9 cellular contexts compared by ENCODE assay signal in genomic region chr2:105873721-105874120, GRCh38.
A peak's percentile ranks its signal among the peaks of the same experiment; 100 is the strongest.
DNase-seq lines count a peak whose midpoint lies in the region; ATAC-seq and TF ChIP-seq lines count a peak whose summit lies in the region.
"Had no signal": no experiment of that assay in that cellular context is flagged by ENCODE, and none has a peak within 500 bp of the region (broad histone marks: within the 10 kb centered on the region; RNA-seq: fewer than 3 reads in every experiment).

No MANE protein-coding gene starts in this region.

- H3K4me1 Mint-ChIP-seq in activated T-helper 17 cell treated with anti-CD3 and anti-CD28 coated beads, Interleukin-2, amount 50 U/mL, for 72 hours, result peaks cover 76% of the 10 kb centered on the region
- H3K4me1 Mint-ChIP-seq in endothelial cell (ENCODE audit: unreplicated experiment), result peaks cover 36% of the 10 kb centered on the region
- peaks cover 44% of the 10 kb centered on the region for H3K4me1 Mint-ChIP-seq in type B pancreatic cell (ENCODE audit: unreplicated experiment)

- H3K4me3 Mint-ChIP-seq in activated T-helper 17 cell treated with anti-CD3 and anti-CD28 coated beads, Interleukin-2, amount 50 U/mL, for 72 hours, result peak overlapping the region; percentile 68
- H3K4me3 Mint-ChIP-seq in endothelial cell (ENCODE audit: unreplicated experiment) (no peak overlapping the region), type B pancreatic cell (no peak overlapping the region)

- H3K27me3 ChIP-seq in GM06990 (replicated peaks; ENCODE audit: control insufficient read depth, insufficient read depth, low read length), result no peaks in the 10 kb centered on the region
- no peaks in the 10 kb centered on the region for H3K27me3 ChIP-seq in HUES48 (ENCODE audit: control insufficient read depth, insufficient read depth, low read length)
- no peaks in the 10 kb centered on the region for H3K27me3 ChIP-seq in Peyer's patch
- H3K27me3 ChIP-seq: neutrophil had no signal

- H3K4me1 ChIP-seq in HUES48 (ENCODE audit: control insufficient read depth, insufficient read depth, low read length) (peaks cover 8% of the 10 kb centered on the region), Peyer's patch (peaks cover 0 to 39% (median 8%) of the 10 kb centered on the region in 4 donors)

- ATAC-seq in GM21619 (IDR thresholded peaks at IDR 0.05; ENCODE audit: unreplicated experiment), result peak; percentile 88
- ATAC-seq in activated T-helper 17 cell treated with anti-CD3 and anti-CD28 coated beads, Interleukin-2, amount 50 U/mL, for 72 hours (replicated peaks), result peak; percentile 95

- H3K4me3 ChIP-seq in GM06990 (replicated peaks; ENCODE audit: low read depth, low read length) (no peak overlapping the region), HUES48 (ENCODE audit: low read depth, low read length) (no peak overlapping the region), Peyer's patch (no peak overlapping the region)

- no peaks in the 10 kb centered on the region for H3K9me3 Mint-ChIP-seq in activated T-helper 17 cell treated with anti-CD3 and anti-CD28 coated beads, Interleukin-2, amount 50 U/mL, for 72 hours
- no peaks in the 10 kb centered on the region for H3K9me3 Mint-ChIP-seq in endothelial cell (ENCODE audit: unreplicated experiment)
- no peaks in the 10 kb centered on the region for H3K9me3 Mint-ChIP-seq in type B pancreatic cell

- H3K9me3 ChIP-seq in HUES48 (ENCODE audit: control insufficient read depth, insufficient read depth, low read length), result no peaks in the 10 kb centered on the region
- no peaks in the 10 kb centered on the region for H3K9me3 ChIP-seq in Peyer's patch
- H3K9me3 ChIP-seq: neutrophil had no signal

- H3K36me3 Mint-ChIP-seq in activated T-helper 17 cell treated with anti-CD3 and anti-CD28 coated beads, Interleukin-2, amount 50 U/mL, for 72 hours (ENCODE audit: low read depth), result peaks cover 97% of the 10 kb centered on the region
- H3K36me3 Mint-ChIP-seq in endothelial cell (ENCODE audit: low read depth, unreplicated experiment) (peaks cover 18% of the 10 kb centered on the region), type B pancreatic cell (peaks cover 39% of the 10 kb centered on the region)

- H3K9ac ChIP-seq in HUES48 (ENCODE audit: low read depth, low read length), result no peak overlapping the region

- TF ChIP-seq CTCF in GM06990 (IDR thresholded peaks at IDR 0.05; ENCODE audit: insufficient read depth, low read length, poor library complexity, severe bottlenecking), result no peak
- no peak for TF ChIP-seq CTCF in endothelial cell (IDR thresholded peaks at IDR 0.05; ENCODE audit: unreplicated experiment)
- TF ChIP-seq CTCF in Peyer's patch (IDR thresholded peaks at IDR 0.05), result no peak
- no peak for TF ChIP-seq CTCF in type B pancreatic cell (conservative IDR thresholded peaks at IDR 0.05)

- peaks cover 4% of the 10 kb centered on the region for H3K36me3 ChIP-seq in GM06990 (ENCODE audit: control insufficient read depth, insufficient read depth, low read length)
- H3K36me3 ChIP-seq in HUES48 (ENCODE audit: control insufficient read depth, insufficient read depth, low read length), result no peaks in the 10 kb centered on the region
- no peaks in the 10 kb centered on the region for H3K36me3 ChIP-seq in Peyer's patch

- H3K27me3 Mint-ChIP-seq in activated T-helper 17 cell treated with anti-CD3 and anti-CD28 coated beads, Interleukin-2, amount 50 U/mL, for 72 hours, result no peaks in the 10 kb centered on the region
- peaks cover 13% of the 10 kb centered on the region for H3K27me3 Mint-ChIP-seq in endothelial cell (ENCODE audit: unreplicated experiment)
- no peaks in the 10 kb centered on the region for H3K27me3 Mint-ChIP-seq in type B pancreatic cell

- peak overlapping the region; percentile 63 for H3K27ac ChIP-seq in HUES48 (ENCODE audit: low read depth, low read length)
- no peak overlapping the region for H3K27ac ChIP-seq in Peyer's patch
- H3K27ac ChIP-seq: neutrophil had no signal

- TF ChIP-seq POLR2A in Peyer's patch (IDR thresholded peaks at IDR 0.05), result no peak

- DNase-seq in GM06990 (ENCODE audit: extremely low read depth, insufficient read length), result peak; percentile 76
- peak; percentile 65 for DNase-seq in mesenteric fat pad (ENCODE audit: low spot score)
- no peak for DNase-seq in endothelial cell (ENCODE audit: low spot score)
- DNase-seq in Peyer's patch, result no peak
- DNase-seq in type B pancreatic cell (ENCODE audit: extremely low spot score, unreplicated experiment), result no peak

- peak overlapping the region; percentile 73 for H3K27ac Mint-ChIP-seq in activated T-helper 17 cell treated with anti-CD3 and anti-CD28 coated beads, Interleukin-2, amount 50 U/mL, for 72 hours
- H3K27ac Mint-ChIP-seq in endothelial cell (ENCODE audit: unreplicated experiment) (no peak overlapping the region), type B pancreatic cell (no peak overlapping the region)

Comparison
In these comparisons a context has a peak if more than half of its experiments do, and no peak if none do; other contexts are left out.
1. DNase-seq: peak in GM06990 (single experiment) and mesenteric fat pad (single experiment); none in endothelial cell (single experiment), Peyer's patch (0 of 3) and type B pancreatic cell (single experiment).